In the genomic region with DNA sequence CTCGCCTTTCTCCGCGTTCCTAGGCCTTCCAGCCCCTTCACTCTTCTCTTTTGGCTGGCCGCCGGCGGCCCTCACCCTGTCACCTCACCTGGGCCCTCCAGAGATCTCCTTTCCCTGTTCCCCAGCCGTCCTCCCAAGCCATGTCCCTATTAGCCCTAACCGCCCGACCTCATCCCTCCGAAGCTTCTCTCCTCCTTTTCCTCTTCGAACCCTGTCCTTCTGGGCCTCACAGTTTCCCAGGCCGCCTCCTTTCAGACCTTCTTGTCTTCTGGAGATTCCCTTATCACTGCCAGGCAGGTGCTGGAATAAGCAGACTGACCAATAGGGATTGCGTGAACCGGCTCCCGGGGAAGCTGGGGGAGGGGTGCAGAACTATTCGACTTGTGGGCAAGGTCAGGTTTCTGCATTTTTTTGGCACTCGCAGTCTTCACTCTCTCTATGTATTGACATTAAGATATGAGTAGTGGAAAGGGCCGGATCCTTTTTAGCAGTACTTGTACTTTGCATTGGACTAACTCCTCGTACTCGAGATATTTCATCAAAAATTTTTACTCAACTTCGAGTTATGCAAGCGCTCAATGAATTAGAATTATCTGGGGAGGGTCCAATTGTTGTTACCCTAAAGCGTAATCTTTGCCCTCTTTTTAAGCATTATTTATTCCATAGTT, we compare ENCODE assay signal across 8 cellular contexts. TPM values are rescaled to one million over a fixed set of nuclear protein-coding genes. Genes with fewer than 3 reads are reported as not detected.
DNase-seq lines count a peak whose midpoint lies in the region; ATAC-seq and TF ChIP-seq lines count a peak whose summit lies in the region.

No MANE protein-coding gene starts in this region.

- CTCF ChIA-PET in activated naive CD4-positive, alpha-beta T cell treated with anti-CD3 and anti-CD28 coated beads for 36 hours (lab: Charles Lee): interaction anchor here (1.1 to 9.0 kb wide), 4 partner anchors 9 to 39 kb away, joined by 3 to 72 read pairs (median 3); no protein-coding TSS in a partner anchor

- intact Hi-C loops in activated naive CD4-positive, alpha-beta T cell treated with anti-CD3 and anti-CD28 coated beads for 36 hours (cut with micrococcal nuclease): loop anchor here (10.0 kb wide), 1 partner anchor 202 kb away; a partner anchor contains a TSS

- H3K27ac ChIP-seq in BLaER1 treated with 17β-estradiol and CSF1 and Interleukin-3, amounts not matched to agents 10 nM and 100 nM: peak overlapping the region; percentile 83 to 99 (median 97)
- peak overlapping the region; percentile 26 for H3K27ac ChIP-seq in neural progenitor cell

- peaks cover 0 to 33% (median 21%) of the 10 kb centered on the region in 11 experiments; a peak in 14 of 22 replicates for H3K36me3 ChIP-seq in BLaER1 treated with 17β-estradiol and CSF1 and Interleukin-3, amounts not matched to agents 10 nM and 100 nM
- H3K36me3 ChIP-seq in neural progenitor cell: no peaks in the 10 kb centered on the region

- no peaks in the 10 kb centered on the region for H3K9me3 Mint-ChIP-seq in activated naive CD4-positive, alpha-beta T cell treated with anti-CD3 and anti-CD28 coated beads for 36 hours
- no peaks in the 10 kb centered on the region for H3K9me3 Mint-ChIP-seq in neural progenitor cell

- H3K79me2 ChIP-seq in neural progenitor cell (ENCODE audit: low read depth): peaks cover 45% of the 10 kb centered on the region

- H3K4me3 Mint-ChIP-seq in activated naive CD4-positive, alpha-beta T cell treated with anti-CD3 and anti-CD28 coated beads for 36 hours: peak overlapping the region; percentile 91
- H3K4me3 Mint-ChIP-seq in neural progenitor cell: peak overlapping the region; percentile 99

- TF ChIP-seq CTCF in neural progenitor cell (IDR thresholded peaks at IDR 0.05): no peak

- H3K4me2 ChIP-seq in BLaER1 treated with 17β-estradiol and CSF1 and Interleukin-3, amounts not matched to agents 10 nM and 100 nM: peak overlapping the region; percentile 80 to 92 (median 89)
- peak overlapping the region; percentile 92 for H3K4me2 ChIP-seq in neural progenitor cell

- ATAC-seq in GM21723 (IDR thresholded peaks at IDR 0.05; ENCODE audit: unreplicated experiment) (peak; percentile 12), GM21576 (IDR thresholded peaks at IDR 0.05; ENCODE audit: unreplicated experiment) (no peak)

- DNase-seq in NCI-H526 treated with DMSO at 0.1 percent for 48 hours (lab: John Stamatoyannopoulos, UW) (peak; percentile 45), germinal center (ENCODE audit: low spot score) (peak; percentile 24), neural progenitor cell (ENCODE audit: low spot score) (peak; percentile 61), GOT3 (lab: John Stamatoyannopoulos, UW) (no peak)
- DNase-seq in activated naive CD4-positive, alpha-beta T cell treated with anti-CD3 and anti-CD28 coated beads for 36 hours: peak; percentile 56

- peaks cover 4 to 48% (median 33%) of the 10 kb centered on the region in 11 experiments; a peak in 18 of 22 replicates for H4K20me1 ChIP-seq in BLaER1 treated with 17β-estradiol and CSF1 and Interleukin-3, amounts not matched to agents 10 nM and 100 nM
- H4K20me1 ChIP-seq in neural progenitor cell (ENCODE audit: low read depth): peaks cover 12% of the 10 kb centered on the region

- peak overlapping the region; percentile 79 to 100 (median 96) for H3K4me3 ChIP-seq in BLaER1 treated with 17β-estradiol and CSF1 and Interleukin-3, amounts not matched to agents 10 nM and 100 nM
- peak overlapping the region; percentile 95 for H3K4me3 ChIP-seq in neural progenitor cell

- peaks cover 4% of the 10 kb centered on the region for H3K36me3 Mint-ChIP-seq in activated naive CD4-positive, alpha-beta T cell treated with anti-CD3 and anti-CD28 coated beads for 36 hours (ENCODE audit: low read depth)
- H3K36me3 Mint-ChIP-seq in neural progenitor cell: no peaks in the 10 kb centered on the region

- peak overlapping the region; percentile 85 to 98 (median 92) for H3K9ac ChIP-seq in BLaER1 treated with 17β-estradiol and CSF1 and Interleukin-3, amounts not matched to agents 10 nM and 100 nM
- H3K9ac ChIP-seq in neural progenitor cell: peak overlapping the region; percentile 60

- no peaks in the 10 kb centered on the region for H3K9me3 ChIP-seq in BLaER1 treated with 17β-estradiol and CSF1 and Interleukin-3, amounts not matched to agents 10 nM and 100 nM (replicated peaks in 1 of 11)
- H3K9me3 ChIP-seq in neural progenitor cell (ENCODE audit: low read depth): no peaks in the 10 kb centered on the region

- peaks cover 27% of the 10 kb centered on the region for H3K4me1 Mint-ChIP-seq in activated naive CD4-positive, alpha-beta T cell treated with anti-CD3 and anti-CD28 coated beads for 36 hours (ENCODE audit: low read depth)
- H3K4me1 Mint-ChIP-seq in neural progenitor cell: peaks cover 22% of the 10 kb centered on the region

- peak overlapping the region; percentile 75 for H2AFZ ChIP-seq in neural progenitor cell (replicated peaks)

- H3F3A ChIP-seq in neural progenitor cell (ENCODE audit: low read depth): peaks cover 23% of the 10 kb centered on the region

- no peaks in the 10 kb centered on the region for H3K27me3 Mint-ChIP-seq in activated naive CD4-positive, alpha-beta T cell treated with anti-CD3 and anti-CD28 coated beads for 36 hours (ENCODE audit: low read depth)
- H3K27me3 Mint-ChIP-seq in neural progenitor cell (ENCODE audit: insufficient read depth, low read depth): peaks cover 2% of the 10 kb centered on the region

- H3K27me3 ChIP-seq in BLaER1 treated with 17β-estradiol and CSF1 and Interleukin-3, amounts not matched to agents 10 nM and 100 nM: no peaks in the 10 kb centered on the region
- no peaks in the 10 kb centered on the region for H3K27me3 ChIP-seq in neural progenitor cell

- peaks cover 25 to 73% (median 38%) of the 10 kb centered on the region in 10 experiments for H3K4me1 ChIP-seq in BLaER1 treated with 17β-estradiol and CSF1 and Interleukin-3, amounts not matched to agents 10 nM and 100 nM
- H3K4me1 ChIP-seq in neural progenitor cell: peaks cover 9% of the 10 kb centered on the region

- peak overlapping the region; percentile 50 for H3K27ac Mint-ChIP-seq in activated naive CD4-positive, alpha-beta T cell treated with anti-CD3 and anti-CD28 coated beads for 36 hours
- H3K27ac Mint-ChIP-seq in neural progenitor cell: peak overlapping the region; percentile 92

RNA-seq across cellular contexts. Expression of a gene that starts 0.7 kb away (rescaled TPM):
- 10 to 100 TPM; 23.0 to 23.7 TPM for total RNA-seq in activated naive CD4-positive, alpha-beta T cell treated with anti-CD3 and anti-CD28 coated beads for 36 hours
- 43.7 and 76.4 TPM in 2 replicates for total RNA-seq in neural progenitor cell (ENCODE audit: low replicate concordance)
